In the genomic region with DNA sequence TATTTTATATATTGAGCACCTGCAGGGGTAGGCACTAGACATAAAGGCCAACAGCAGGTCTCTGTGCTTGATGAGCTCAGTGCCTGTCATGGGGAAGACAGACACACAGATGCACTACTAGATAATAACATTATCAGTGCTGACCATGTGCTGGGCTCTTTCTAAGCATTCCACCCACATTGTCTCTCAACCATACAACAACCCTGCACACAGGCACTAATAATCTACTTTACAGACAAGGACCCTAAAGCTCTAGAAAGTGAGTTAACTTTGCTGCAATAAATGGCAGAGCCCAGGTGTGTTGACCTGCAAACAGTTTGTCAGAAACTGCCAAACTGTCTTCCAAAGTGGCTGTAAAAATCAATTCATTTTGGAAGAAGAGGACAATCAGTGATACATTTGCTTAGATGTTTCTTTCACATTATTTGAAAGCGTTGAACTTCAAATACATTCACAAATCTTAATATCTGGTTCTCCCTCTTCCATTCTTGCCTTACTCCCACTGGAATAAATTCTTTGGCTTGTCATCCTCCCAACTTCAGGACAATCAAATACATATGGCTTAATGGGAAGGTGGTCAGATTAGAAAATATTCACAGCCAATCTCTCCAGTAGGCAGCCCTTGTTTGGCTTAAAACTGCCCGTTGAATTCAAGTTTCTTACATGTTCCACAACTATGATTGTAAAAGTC, we compare ENCODE assay signal across 1 cellular context.
A peak's percentile ranks its signal among the peaks of the same experiment; 100 is the strongest.
TF ChIP-seq lines count a peak whose summit lies in the region.

No MANE protein-coding gene starts in this region.

TF ChIP-seq in K562, 482 proteins besides CTCF, POLR2A, EP300 and RAD21 (continued from another document and continues in another):
- TF ChIP-seq, protein P1, sequence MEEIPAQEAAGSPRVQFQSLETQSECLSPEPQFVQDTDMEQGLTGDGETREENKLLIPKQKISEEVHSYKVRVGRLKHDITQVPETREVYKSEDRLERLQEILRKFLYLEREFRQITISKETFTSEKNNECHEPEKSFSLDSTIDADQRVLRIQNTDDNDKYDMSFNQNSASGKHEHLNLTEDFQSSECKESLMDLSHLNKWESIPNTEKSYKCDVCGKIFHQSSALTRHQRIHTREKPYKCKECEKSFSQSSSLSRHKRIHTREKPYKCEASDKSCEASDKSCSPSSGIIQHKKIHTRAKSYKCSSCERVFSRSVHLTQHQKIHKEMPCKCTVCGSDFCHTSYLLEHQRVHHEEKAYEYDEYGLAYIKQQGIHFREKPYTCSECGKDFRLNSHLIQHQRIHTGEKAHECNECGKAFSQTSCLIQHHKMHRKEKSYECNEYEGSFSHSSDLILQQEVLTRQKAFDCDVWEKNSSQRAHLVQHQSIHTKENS (CRISPR knock-in tag; IDR thresholded peaks at IDR 0.05), result no peak
- TF ChIP-seq NR2F6 (CRISPR knock-in tag; IDR thresholded peaks at IDR 0.05) (no peak), GABPB2 (CRISPR knock-in tag; conservative IDR thresholded peaks at IDR 0.05) (no peak), HNRNPH1 (optimal IDR thresholded peaks at IDR 0.05; ENCODE audit: low read depth, low read length) (no peak), ZNF263 (CRISPR knock-in tag; IDR thresholded peaks at IDR 0.05; ENCODE audit: borderline replicate concordance) (no peak), SMC3 (conservative IDR thresholded peaks at IDR 0.05; ENCODE audit: insufficient read depth, low read depth, low read length) (no peak), SMARCE1 (IDR thresholded peaks at IDR 0.05) (peak; percentile 99), RAD51 (IDR thresholded peaks at IDR 0.05; ENCODE audit: borderline replicate concordance, low read depth) (0 out of 2 replicates have a peak, but pooled peaks have one; percentile 12), ZNF583 (CRISPR knock-in tag; IDR thresholded peaks at IDR 0.05) (no peak), SOX6 (IDR thresholded peaks at IDR 0.05) (peak; percentile 99), ZKSCAN3 (CRISPR knock-in tag; IDR thresholded peaks at IDR 0.05) (no peak), GTF2E2 (tag; IDR thresholded peaks at IDR 0.05) (no peak), ZNF764 (CRISPR knock-in tag; IDR thresholded peaks at IDR 0.05; ENCODE audit: low read depth) (no peak), TRIM28 (IDR thresholded peaks at IDR 0.05) (no peak), EGR1 (conservative IDR thresholded peaks at IDR 0.05) (peak; percentile 92), KLF6 (CRISPR knock-in tag; IDR thresholded peaks at IDR 0.05; ENCODE audit: borderline replicate concordance) (no peak; the same call in 1 of the 2 replicates), SIN3A (IDR thresholded peaks at IDR 0.05; ENCODE audit: borderline replicate concordance in 2 of 2, control insufficient read depth in 1 of 2, low read depth in 2 of 2, low read length in 2 of 2) (no peak)
- TF ChIP-seq, protein P2, sequence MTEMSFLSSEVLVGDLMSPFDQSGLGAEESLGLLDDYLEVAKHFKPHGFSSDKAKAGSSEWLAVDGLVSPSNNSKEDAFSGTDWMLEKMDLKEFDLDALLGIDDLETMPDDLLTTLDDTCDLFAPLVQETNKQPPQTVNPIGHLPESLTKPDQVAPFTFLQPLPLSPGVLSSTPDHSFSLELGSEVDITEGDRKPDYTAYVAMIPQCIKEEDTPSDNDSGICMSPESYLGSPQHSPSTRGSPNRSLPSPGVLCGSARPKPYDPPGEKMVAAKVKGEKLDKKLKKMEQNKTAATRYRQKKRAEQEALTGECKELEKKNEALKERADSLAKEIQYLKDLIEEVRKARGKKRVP (CRISPR knock-in tag; IDR thresholded peaks at IDR 0.05), result peak; percentile 6; the same call in 1 of the 2 replicates
- TF ChIP-seq, protein P3, sequence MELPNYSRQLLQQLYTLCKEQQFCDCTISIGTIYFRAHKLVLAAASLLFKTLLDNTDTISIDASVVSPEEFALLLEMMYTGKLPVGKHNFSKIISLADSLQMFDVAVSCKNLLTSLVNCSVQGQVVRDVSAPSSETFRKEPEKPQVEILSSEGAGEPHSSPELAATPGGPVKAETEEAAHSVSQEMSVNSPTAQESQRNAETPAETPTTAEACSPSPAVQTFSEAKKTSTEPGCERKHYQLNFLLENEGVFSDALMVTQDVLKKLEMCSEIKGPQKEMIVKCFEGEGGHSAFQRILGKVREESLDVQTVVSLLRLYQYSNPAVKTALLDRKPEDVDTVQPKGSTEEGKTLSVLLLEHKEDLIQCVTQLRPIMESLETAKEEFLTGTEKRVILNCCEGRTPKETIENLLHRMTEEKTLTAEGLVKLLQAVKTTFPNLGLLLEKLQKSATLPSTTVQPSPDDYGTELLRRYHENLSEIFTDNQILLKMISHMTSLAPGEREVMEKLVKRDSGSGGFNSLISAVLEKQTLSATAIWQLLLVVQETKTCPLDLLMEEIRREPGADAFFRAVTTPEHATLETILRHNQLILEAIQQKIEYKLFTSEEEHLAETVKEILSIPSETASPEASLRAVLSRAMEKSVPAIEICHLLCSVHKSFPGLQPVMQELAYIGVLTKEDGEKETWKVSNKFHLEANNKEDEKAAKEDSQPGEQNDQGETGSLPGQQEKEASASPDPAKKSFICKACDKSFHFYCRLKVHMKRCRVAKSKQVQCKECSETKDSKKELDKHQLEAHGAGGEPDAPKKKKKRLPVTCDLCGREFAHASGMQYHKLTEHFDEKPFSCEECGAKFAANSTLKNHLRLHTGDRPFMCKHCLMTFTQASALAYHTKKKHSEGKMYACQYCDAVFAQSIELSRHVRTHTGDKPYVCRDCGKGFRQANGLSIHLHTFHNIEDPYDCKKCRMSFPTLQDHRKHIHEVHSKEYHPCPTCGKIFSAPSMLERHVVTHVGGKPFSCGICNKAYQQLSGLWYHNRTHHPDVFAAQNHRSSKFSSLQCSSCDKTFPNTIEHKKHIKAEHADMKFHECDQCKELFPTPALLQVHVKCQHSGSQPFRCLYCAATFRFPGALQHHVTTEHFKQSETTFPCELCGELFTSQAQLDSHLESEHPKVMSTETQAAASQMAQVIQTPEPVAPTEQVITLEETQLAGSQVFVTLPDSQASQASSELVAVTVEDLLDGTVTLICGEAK (IDR thresholded peaks at IDR 0.05), result no peak
- TF ChIP-seq, protein P3 (CRISPR knock-in tag; IDR thresholded peaks at IDR 0.05), result no peak
- TF ChIP-seq, protein P4, sequence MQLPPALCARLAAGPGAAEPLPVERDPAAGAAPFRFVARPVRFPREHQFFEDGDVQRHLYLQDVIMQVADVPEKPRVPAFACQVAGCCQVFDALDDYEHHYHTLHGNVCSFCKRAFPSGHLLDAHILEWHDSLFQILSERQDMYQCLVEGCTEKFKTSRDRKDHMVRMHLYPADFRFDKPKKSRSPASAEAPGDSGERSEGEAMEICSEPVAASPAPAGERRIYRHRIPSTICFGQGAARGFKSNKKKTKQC (CRISPR knock-in tag; IDR thresholded peaks at IDR 0.05), result no peak
- TF ChIP-seq, protein P5, sequence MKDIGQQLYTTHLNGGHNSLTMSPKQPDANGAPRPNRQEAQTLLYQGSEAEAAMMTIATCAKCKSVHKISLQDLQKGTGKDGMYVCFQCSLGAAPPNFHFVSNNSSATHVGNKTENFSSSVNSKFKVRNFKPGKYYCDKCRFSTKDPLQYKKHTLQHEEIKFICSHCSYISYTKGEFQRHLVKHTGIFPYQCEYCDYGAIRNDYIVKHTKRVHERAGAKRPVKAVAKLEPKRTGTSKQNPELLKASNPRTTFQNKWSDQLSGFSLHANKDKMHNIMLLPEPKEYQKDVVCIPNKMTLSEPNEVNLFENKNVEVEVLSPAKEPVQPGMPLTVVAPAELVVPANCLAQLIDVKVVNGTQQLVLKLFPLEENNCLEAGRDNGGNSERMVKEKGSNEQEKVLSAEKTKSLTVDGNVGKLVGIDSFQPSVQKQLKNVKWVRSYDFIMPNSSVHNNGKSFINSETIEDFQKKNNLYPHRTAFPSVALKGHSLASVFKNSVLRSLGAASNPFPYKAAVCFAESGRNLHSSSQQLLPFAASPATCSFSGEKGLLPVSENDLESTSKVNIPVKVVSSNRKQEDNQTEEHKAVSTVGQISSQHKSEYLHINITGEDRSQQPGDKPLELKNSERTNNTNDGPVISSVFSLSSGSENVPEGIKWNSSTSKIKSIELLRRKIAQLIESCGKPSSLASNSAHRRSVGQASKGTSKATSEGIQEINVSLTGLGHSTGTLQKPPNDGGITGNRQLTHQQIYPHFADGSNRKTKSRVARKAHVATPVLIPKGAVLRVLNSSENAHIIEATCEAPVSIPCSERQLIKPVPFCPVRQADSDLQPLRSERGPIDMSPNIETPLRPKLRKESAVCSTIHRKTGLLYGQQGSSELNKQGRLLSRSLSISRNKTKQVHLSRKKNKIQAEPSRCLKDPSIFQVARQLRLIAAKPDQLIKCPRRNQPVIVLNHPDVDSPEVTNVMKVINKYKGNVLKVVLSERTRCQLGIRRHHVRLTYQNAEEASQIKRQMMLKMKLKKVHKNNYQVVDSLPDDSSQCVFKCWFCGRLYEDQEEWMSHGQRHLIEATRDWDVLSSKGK (CRISPR knock-in tag; IDR thresholded peaks at IDR 0.05), result no peak
- TF ChIP-seq, protein P6, sequence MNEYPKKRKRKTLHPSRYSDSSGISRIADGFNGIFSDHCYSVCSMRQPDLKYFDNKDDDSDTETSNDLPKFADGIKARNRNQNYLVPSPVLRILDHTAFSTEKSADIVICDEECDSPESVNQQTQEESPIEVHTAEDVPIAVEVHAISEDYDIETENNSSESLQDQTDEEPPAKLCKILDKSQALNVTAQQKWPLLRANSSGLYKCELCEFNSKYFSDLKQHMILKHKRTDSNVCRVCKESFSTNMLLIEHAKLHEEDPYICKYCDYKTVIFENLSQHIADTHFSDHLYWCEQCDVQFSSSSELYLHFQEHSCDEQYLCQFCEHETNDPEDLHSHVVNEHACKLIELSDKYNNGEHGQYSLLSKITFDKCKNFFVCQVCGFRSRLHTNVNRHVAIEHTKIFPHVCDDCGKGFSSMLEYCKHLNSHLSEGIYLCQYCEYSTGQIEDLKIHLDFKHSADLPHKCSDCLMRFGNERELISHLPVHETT (CRISPR knock-in tag; conservative IDR thresholded peaks at IDR 0.05 in 1 of 2, IDR thresholded peaks at IDR 0.05 in 1 of 2), result peak in 1 of 2 experiments; percentile 77; a peak in 1 of 4 replicates
- TF ChIP-seq, protein P7, sequence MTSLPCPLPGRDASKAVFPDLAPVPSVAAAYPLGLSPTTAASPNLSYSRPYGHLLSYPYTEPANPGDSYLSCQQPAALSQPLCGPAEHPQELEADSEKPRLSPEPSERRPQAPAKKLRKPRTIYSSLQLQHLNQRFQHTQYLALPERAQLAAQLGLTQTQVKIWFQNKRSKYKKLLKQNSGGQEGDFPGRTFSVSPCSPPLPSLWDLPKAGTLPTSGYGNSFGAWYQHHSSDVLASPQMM (CRISPR knock-in tag; IDR thresholded peaks at IDR 0.05), result no peak
